Comparison of ENCODE assay signal across 17 cellular contexts in the genomic region with DNA sequence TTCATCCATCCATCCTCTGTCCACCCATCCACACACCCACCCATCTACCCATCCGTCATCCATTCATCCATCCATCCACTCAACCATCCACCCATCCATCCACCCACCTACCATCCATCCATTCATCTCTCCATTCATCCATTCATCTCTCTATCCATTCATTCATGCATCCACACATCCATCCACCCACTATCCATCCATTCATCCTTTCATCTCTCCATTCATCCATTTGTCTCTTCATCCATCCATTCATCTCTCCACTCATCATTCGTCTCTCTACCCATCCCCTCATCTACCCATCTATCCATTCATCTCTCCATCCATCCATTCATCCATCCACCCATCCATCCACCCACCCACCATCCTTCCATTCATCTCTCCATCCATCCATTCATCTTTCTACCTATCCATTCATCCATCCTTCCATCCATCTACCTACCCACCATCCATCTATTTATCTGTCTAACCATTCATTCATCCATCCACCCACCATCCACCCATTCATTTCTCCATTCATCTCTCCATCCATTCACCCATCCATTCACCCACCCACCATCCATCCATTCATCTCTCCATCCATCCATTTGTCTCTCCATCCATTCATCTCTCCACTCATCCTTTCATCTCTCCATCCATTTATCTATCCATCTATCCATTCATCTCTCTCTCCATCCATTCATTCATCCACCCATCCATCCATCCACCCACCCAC.
DNase-seq lines count a peak whose midpoint lies in the region; ATAC-seq, FAIRE-seq and TF ChIP-seq lines count a peak whose summit lies in the region.
"Had no signal": no experiment of that assay in that cellular context is flagged by ENCODE, and none has a peak within 500 bp of the region (broad histone marks: within the 10 kb centered on the region; RNA-seq: fewer than 3 reads in every experiment).

No MANE protein-coding gene starts in this region.

- peaks cover 5% of the 10 kb centered on the region for H3K9me3 Mint-ChIP-seq in CD4-positive, alpha-beta T cell
- H3K9me3 Mint-ChIP-seq: CD8-positive, alpha-beta T cell; H9 had no signal

- no peak overlapping the region for H3K4me3 ChIP-seq in HEK293 (ENCODE audit: low read depth, low read length)
- H3K4me3 ChIP-seq in GM12878: no peak overlapping the region
- H3K4me3 ChIP-seq: GM23248 had no signal

- RAD21 ChIA-PET in GM12878 (lab: Charles Lee; ENCODE audit: unreplicated experiment): no interaction called here

- no peak for ATAC-seq in CD4-positive, alpha-beta T cell (ENCODE audit: poor library complexity)
- no peak for ATAC-seq in GM12878
- ATAC-seq: CD8-positive, alpha-beta T cell; HCT116 had no signal

- no peak overlapping the region for H3K27ac Mint-ChIP-seq in CD4-positive, alpha-beta T cell
- H3K27ac Mint-ChIP-seq: CD8-positive, alpha-beta T cell; H9; HFFc6 had no signal

- no peak for DNase-seq in CD4-positive, alpha-beta T cell
- DNase-seq in GM12878 (ENCODE audit: low read depth, low spot score) (no peak), urothelium cell line (ENCODE audit: low spot score) (no peak), medulla oblongata (ENCODE audit: extremely low spot score) (no peak), GM12892 (ENCODE audit: insufficient read length) (no peak)
- DNase-seq: C1 segment of cervical spinal cord; Caco-2; CD8-positive, alpha-beta T cell; DMS153; DND-41; GM23248; H9; HFFc6 had no signal

- no peak overlapping the region for H3K27ac ChIP-seq in CD4-positive, alpha-beta T cell (ENCODE audit: low read depth, low read length)
- H3K27ac ChIP-seq in HEK293 (ENCODE audit: extremely low read depth, low read depth, low read length) (no peak overlapping the region), GM12878 (ENCODE audit: control insufficient read depth, insufficient read depth) (no peak overlapping the region)
- H3K27ac ChIP-seq: GM23248 had no signal

- H3K79me2 ChIP-seq in GM12878 (ENCODE audit: control insufficient read depth, insufficient read depth, low read length): no peaks in the 10 kb centered on the region

- TF ChIP-seq POLR2A in GM12878 (IDR thresholded peaks at IDR 0.05; ENCODE audit: low read depth, low read length) (no peak), GM12892 (IDR thresholded peaks at IDR 0.05; ENCODE audit: low read depth, low read length) (no peak)

- H2AFZ ChIP-seq in GM12878 (ENCODE audit: control insufficient read depth, low read depth, low read length): no peak overlapping the region
- H2AFZ ChIP-seq: GM23248 had no signal

- CTCF ChIA-PET in CD4-positive, alpha-beta T cell (lab: Charles Lee): no interaction called here
- CTCF ChIA-PET in HEK293 (lab: Yijun Ruan, JAX) (no interaction called here), GM12878 (lab: Yijun Ruan, JAX) (no interaction called here)

- no peak for TF ChIP-seq EP300 in GM12878 (IDR thresholded peaks at IDR 0.05; ENCODE audit: borderline replicate concordance in 1 of 2, control insufficient read depth in 1 of 2, low read depth in 2 of 2, low read length in 2 of 2)

- H3K4me2 ChIP-seq in GM12878 (ENCODE audit: control insufficient read depth, insufficient read depth): no peak overlapping the region

- no peaks in the 10 kb centered on the region for H3K36me3 ChIP-seq in HEK293 (ENCODE audit: control insufficient read depth in 2 of 2, insufficient read depth in 1 of 2, low read length in 2 of 2)
- H3K36me3 ChIP-seq in GM12878 (ENCODE audit: control insufficient read depth in 2 of 2, insufficient read depth in 2 of 2, low read length in 1 of 2): no peaks in the 10 kb centered on the region

- TF ChIP-seq RAD21 in GM12878 (IDR thresholded peaks at IDR 0.05; ENCODE audit: insufficient read depth, low read depth, low read length): no peak

- TF ChIP-seq CTCF in CD4-positive, alpha-beta T cell (IDR thresholded peaks at IDR 0.05): peak; percentile 27
- no peak for TF ChIP-seq CTCF in HEK293 (tag by site-specific recombination; IDR thresholded peaks at IDR 0.05)
- no peak for TF ChIP-seq CTCF in GM12878 (IDR thresholded peaks at IDR 0.05 in 2 of 3, conservative IDR thresholded peaks at IDR 0.05 in 1 of 3; ENCODE audit: control insufficient read depth in 2 of 3, extremely low read depth in 1 of 3, insufficient read depth in 1 of 3, low read depth in 3 of 3, low read length in 3 of 3)

- no peak overlapping the region for H3K9ac ChIP-seq in GM12878 (ENCODE audit: control insufficient read depth, insufficient read depth, low read length)
- H3K9ac ChIP-seq: GM23248 had no signal

- H3K4me1 ChIP-seq in HEK293 (ENCODE audit: control insufficient read depth, insufficient read depth, low read length) (no peaks in the 10 kb centered on the region), GM12878 (ENCODE audit: control insufficient read depth, insufficient read depth, low read length) (no peaks in the 10 kb centered on the region)
- H3K4me1 ChIP-seq: Caco-2 had no signal

- peaks cover 5% of the 10 kb centered on the region for H3K27me3 Mint-ChIP-seq in CD4-positive, alpha-beta T cell

- SMC1A ChIA-PET in GM12878 (lab: Charles Lee; ENCODE audit: uncharacterized antibody, unreplicated experiment): interaction anchor here (0.5 kb wide), 1 partner anchor 1692 kb away, joined by 3 read pairs; no protein-coding TSS in a partner anchor

- H3K27me3 ChIP-seq in CD4-positive, alpha-beta T cell (ENCODE audit: control insufficient read depth, insufficient read depth, low read length): no peaks in the 10 kb centered on the region
- no peaks in the 10 kb centered on the region for H3K27me3 ChIP-seq in GM12878 (replicated peaks in 1 of 2; ENCODE audit: control insufficient read depth in 2 of 2, insufficient read depth in 2 of 2, low read length in 1 of 2)

- WGBS in GM12878 (ENCODE audit: insufficient coverage, insufficient replicate concordance, low lambda C conversion rate, missing lambda C conversion rate): 30% methylated on average over 2 of the region's 2 CpGs

- H3K4me3 Mint-ChIP-seq in CD4-positive, alpha-beta T cell: no peak overlapping the region
- H3K4me3 Mint-ChIP-seq: CD8-positive, alpha-beta T cell; H9; HFFc6 had no signal

- no peak for FAIRE-seq in GM12878 (lab: Jason Lieb, UNC)
- peak; percentile 13 for FAIRE-seq in urothelium cell line (lab: Jason Lieb, UNC)
- no peak for FAIRE-seq in GM12892 (lab: Jason Lieb, UNC)
- FAIRE-seq: G401.6, GM12891 had no signal

- in situ Hi-C loops in GM12878 (cut with MboI): no loop called here

- intact Hi-C loops in CD4-positive, alpha-beta T cell (cut with DNase I, micrococcal nuclease): no loop called here
- intact Hi-C loops in GM12878 (cut with micrococcal nuclease; ENCODE audit: unreplicated experiment): no loop called here

- H3K9me3 ChIP-seq in CD4-positive, alpha-beta T cell (ENCODE audit: control insufficient read depth, low read length): no peaks in the 10 kb centered on the region
- H3K9me3 ChIP-seq in HEK293 (ENCODE audit: control insufficient read depth, insufficient read depth, low read depth, low read length) (no peaks in the 10 kb centered on the region), GM12878 (replicated peaks; ENCODE audit: control insufficient read depth, insufficient read depth, low read length) (no peaks in the 10 kb centered on the region)
- H3K9me3 ChIP-seq: Caco-2 had no signal

- H3K36me3 Mint-ChIP-seq in CD4-positive, alpha-beta T cell (ENCODE audit: low read depth): no peaks in the 10 kb centered on the region
- H3K36me3 Mint-ChIP-seq: CD8-positive, alpha-beta T cell had no signal

- no peaks in the 10 kb centered on the region for H4K20me1 ChIP-seq in GM12878 (ENCODE audit: control insufficient read depth, insufficient read depth)

- no peaks in the 10 kb centered on the region for H3K4me1 Mint-ChIP-seq in CD4-positive, alpha-beta T cell (ENCODE audit: low read depth)
- H3K4me1 Mint-ChIP-seq: H9 had no signal

- no TSS peak for BruUV-seq in GM12878 (replicated peaks; lab: Mats Ljungman, UMichigan)

- POLR2A ChIA-PET in CD4-positive, alpha-beta T cell (lab: Charles Lee): no interaction called here
- POLR2A ChIA-PET in HEK293 (lab: Yijun Ruan, JAX): no interaction called here
- POLR2A ChIA-PET in GM12878 (lab: Charles Lee): no interaction called here

TF ChIP-seq in HEK293, 187 proteins besides CTCF, POLR2A, EP300 and RAD21 (continues in another document):
- no peak for TF ChIP-seq ZNF19 (tag by site-specific recombination; IDR thresholded peaks at IDR 0.05; ENCODE audit: low read depth)
- no peak for TF ChIP-seq TRIM28 (IDR thresholded peaks at IDR 0.05; ENCODE audit: borderline replicate concordance, low read length)
- TF ChIP-seq EGR2 (tag by site-specific recombination; IDR thresholded peaks at IDR 0.05; ENCODE audit: low read depth): peak; percentile 28; the same call in 1 of the 2 replicates
- TF ChIP-seq ZNF366 (tag by site-specific recombination; conservative IDR thresholded peaks at IDR 0.05): peak; percentile 96

TF ChIP-seq in GM12878, 131 proteins besides CTCF, POLR2A, EP300 and RAD21:
- TF ChIP-seq, protein P1, sequence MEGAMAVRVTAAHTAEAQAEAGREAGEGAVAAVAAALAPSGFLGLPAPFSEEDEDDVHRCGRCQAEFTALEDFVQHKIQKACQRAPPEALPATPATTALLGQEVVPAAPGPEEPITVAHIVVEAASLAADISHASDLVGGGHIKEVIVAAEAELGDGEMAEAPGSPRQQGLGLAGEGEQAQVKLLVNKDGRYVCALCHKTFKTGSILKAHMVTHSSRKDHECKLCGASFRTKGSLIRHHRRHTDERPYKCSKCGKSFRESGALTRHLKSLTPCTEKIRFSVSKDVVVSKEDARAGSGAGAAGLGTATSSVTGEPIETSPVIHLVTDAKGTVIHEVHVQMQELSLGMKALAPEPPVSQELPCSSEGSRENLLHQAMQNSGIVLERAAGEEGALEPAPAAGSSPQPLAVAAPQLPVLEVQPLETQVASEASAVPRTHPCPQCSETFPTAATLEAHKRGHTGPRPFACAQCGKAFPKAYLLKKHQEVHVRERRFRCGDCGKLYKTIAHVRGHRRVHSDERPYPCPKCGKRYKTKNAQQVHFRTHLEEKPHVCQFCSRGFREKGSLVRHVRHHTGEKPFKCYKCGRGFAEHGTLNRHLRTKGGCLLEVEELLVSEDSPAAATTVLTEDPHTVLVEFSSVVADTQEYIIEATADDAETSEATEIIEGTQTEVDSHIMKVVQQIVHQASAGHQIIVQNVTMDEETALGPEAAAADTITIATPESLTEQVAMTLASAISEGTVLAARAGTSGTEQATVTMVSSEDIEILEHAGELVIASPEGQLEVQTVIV (IDR thresholded peaks at IDR 0.05; ENCODE audit: borderline replicate concordance, partially characterized antibody): peak; percentile 4
- TF ChIP-seq SUZ12 (IDR thresholded peaks at IDR 0.05; ENCODE audit: unreplicated experiment): no peak
- no peak for TF ChIP-seq WRNIP1 (IDR thresholded peaks at IDR 0.05; ENCODE audit: borderline replicate concordance, low read depth, low read length)
- TF ChIP-seq MTA3 (IDR thresholded peaks at IDR 0.05; ENCODE audit: borderline replicate concordance, low read length): no peak
- TF ChIP-seq GATAD2B (conservative IDR thresholded peaks at IDR 0.05; ENCODE audit: low read depth): no peak
- TF ChIP-seq MYB (IDR thresholded peaks at IDR 0.05; ENCODE audit: borderline replicate concordance, low read depth, low read length): no peak
- no peak for TF ChIP-seq YY1 (IDR thresholded peaks at IDR 0.05; ENCODE audit: low read depth, low read length)
TF ChIP-seq in GM12878: peak in this region for 1.
